11 cellular contexts compared by ENCODE assay signal in the genomic region with DNA sequence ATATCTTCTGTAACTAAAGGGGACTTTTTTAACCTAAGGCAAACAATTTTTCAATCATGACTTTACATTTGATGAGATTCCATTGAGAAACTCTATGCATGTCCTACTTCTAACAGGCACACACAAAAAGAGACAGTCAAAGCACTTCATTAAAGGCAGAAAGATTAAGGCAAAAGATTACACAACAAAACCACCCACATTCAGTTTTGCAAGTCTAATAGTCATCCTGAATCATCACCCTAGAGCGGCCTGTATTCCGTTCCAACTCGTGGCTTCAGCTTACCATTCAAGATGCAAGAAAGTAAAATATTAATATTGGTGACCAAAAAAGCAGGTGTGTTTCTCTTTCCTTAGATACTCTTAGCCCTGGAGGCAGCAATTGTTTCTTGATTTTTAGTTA.
DNase-seq lines count a peak whose midpoint lies in the region; ATAC-seq and TF ChIP-seq lines count a peak whose summit lies in the region.
"Had no signal": no experiment of that assay in that cellular context is flagged by ENCODE, and none has a peak within 500 bp of the region (broad histone marks: within the 10 kb centered on the region; RNA-seq: fewer than 3 reads in every experiment).

No MANE protein-coding gene starts in this region.

- H3K4me3 ChIP-seq in fibroblast of lung (replicated peaks in 1 of 4; ENCODE audit: control extremely low read depth in 1 of 4, insufficient read depth in 1 of 4, low read depth in 3 of 4, low read length in 4 of 4) (no peak overlapping the region), suprapubic skin (no peak overlapping the region)

- H2AFZ ChIP-seq in fibroblast of lung (ENCODE audit: low read length): no peak overlapping the region

- H3K36me3 ChIP-seq in fibroblast of lung (ENCODE audit: control insufficient read depth, insufficient read depth, low read length): no peaks in the 10 kb centered on the region
- H3K36me3 ChIP-seq in suprapubic skin: no peaks in the 10 kb centered on the region

- no peaks in the 10 kb centered on the region for H3K9me3 ChIP-seq in fibroblast of lung (ENCODE audit: control insufficient read depth, insufficient read depth, low read depth, low read length)
- no peaks in the 10 kb centered on the region for H3K9me3 ChIP-seq in suprapubic skin

- H3K27ac Mint-ChIP-seq in glutamatergic neuron (ENCODE audit: unreplicated experiment): no peak overlapping the region
- H3K27ac Mint-ChIP-seq: activated naive CD4-positive, alpha-beta T cell treated with anti-CD3 and anti-CD28 coated beads for 36 hours had no signal

- H3K36me3 Mint-ChIP-seq in glutamatergic neuron (ENCODE audit: unreplicated experiment): no peaks in the 10 kb centered on the region

- H3K4me2 ChIP-seq in fibroblast of lung (ENCODE audit: extremely low read depth, insufficient read depth, low read length): no peak overlapping the region

- no peaks in the 10 kb centered on the region for H3K4me1 Mint-ChIP-seq in glutamatergic neuron (ENCODE audit: low read depth, unreplicated experiment)

- no peak for TF ChIP-seq POLR2A in suprapubic skin (IDR thresholded peaks at IDR 0.05)

- no peaks in the 10 kb centered on the region for H4K20me1 ChIP-seq in fibroblast of lung (ENCODE audit: control insufficient read depth, extremely low read depth, insufficient read depth, low read length)

- DNase-seq in stimulated activated CD4-positive, alpha-beta T cell treated with anti-CD3 and anti-CD28 coated beads, Interleukin-15, amount 100 ng/mL, for 24 hours: peak; percentile 8
- no peak for DNase-seq in stimulated activated CD4-positive, alpha-beta T cell treated with anti-CD3 and anti-CD28 coated beads, Interleukin-4, amount 100 ng/mL, for 24 hours
- DNase-seq in RKO (ENCODE audit: low spot score) (peak; percentile 81), fibroblast of lung (ENCODE audit: low read depth in 2 of 2) (peak; percentile 91 to 95), suprapubic skin (ENCODE audit: low spot score in 2 of 2) (no peak), glutamatergic neuron (no peak), NCI-H1048 (lab: John Stamatoyannopoulos, UW) (no peak)
- DNase-seq: activated naive CD4-positive, alpha-beta T cell treated with anti-CD3 and anti-CD28 coated beads for 36 hours; NCI-H2227 treated with DMSO at 0.1 percent for 48 hours had no signal

- no peak for TF ChIP-seq CTCF in fibroblast of lung (conservative IDR thresholded peaks at IDR 0.05 in 1 of 2, IDR thresholded peaks at IDR 0.05 in 1 of 2; ENCODE audit: low read depth in 1 of 2, low read length in 2 of 2)
- no peak for TF ChIP-seq CTCF in suprapubic skin (IDR thresholded peaks at IDR 0.05)
- TF ChIP-seq CTCF in glutamatergic neuron (IDR thresholded peaks at IDR 0.05; ENCODE audit: partially characterized antibody, unreplicated experiment): no peak

- no peak for ATAC-seq in GM18873 (IDR thresholded peaks at IDR 0.05; ENCODE audit: low FRiP score, unreplicated experiment)

- H3K79me2 ChIP-seq in fibroblast of lung (ENCODE audit: control insufficient read depth, insufficient read depth, low read length): no peaks in the 10 kb centered on the region

- no peak overlapping the region for H3K4me3 Mint-ChIP-seq in glutamatergic neuron (ENCODE audit: unreplicated experiment)
- H3K4me3 Mint-ChIP-seq: activated naive CD4-positive, alpha-beta T cell treated with anti-CD3 and anti-CD28 coated beads for 36 hours had no signal

- H3K27me3 ChIP-seq in fibroblast of lung (ENCODE audit: control insufficient read depth, insufficient read depth, low read length) (no peaks in the 10 kb centered on the region), suprapubic skin (no peaks in the 10 kb centered on the region)

- no peak for TF ChIP-seq EP300 in suprapubic skin (IDR thresholded peaks at IDR 0.05)

- WGBS in suprapubic skin: 42% methylated on average over 3 of the region's 3 CpGs

- peaks cover 5% of the 10 kb centered on the region for H3K4me1 ChIP-seq in fibroblast of lung (ENCODE audit: control insufficient read depth, extremely low read depth, insufficient read depth, low read length)
- peaks cover 11% of the 10 kb centered on the region for H3K4me1 ChIP-seq in suprapubic skin

- H3K9me3 Mint-ChIP-seq in glutamatergic neuron (ENCODE audit: unreplicated experiment): no peaks in the 10 kb centered on the region
- H3K9me3 Mint-ChIP-seq: activated naive CD4-positive, alpha-beta T cell treated with anti-CD3 and anti-CD28 coated beads for 36 hours had no signal

- H3K27ac ChIP-seq in fibroblast of lung (ENCODE audit: insufficient read depth, low read length) (peak overlapping the region; percentile 44), suprapubic skin (peak overlapping the region; percentile 39)
- H3K27ac ChIP-seq: C4-2B had no signal

- H3K27me3 Mint-ChIP-seq in glutamatergic neuron (ENCODE audit: unreplicated experiment): no peaks in the 10 kb centered on the region

- no peak overlapping the region for H3K9ac ChIP-seq in fibroblast of lung (ENCODE audit: insufficient read depth, low read length)

Comparison
In these comparisons a context has a peak if more than half of its experiments do, and no peak if none do; other contexts are left out.
1. DNase-seq: peak in stimulated activated CD4-positive, alpha-beta T cell treated with anti-CD3 and anti-CD28 coated beads, Interleukin-15, amount 100 ng/mL, for 24 hours (single experiment), RKO (single experiment) and fibroblast of lung (2 of 2); none in stimulated activated CD4-positive, alpha-beta T cell treated with anti-CD3 and anti-CD28 coated beads, Interleukin-4, amount 100 ng/mL, for 24 hours (single experiment), suprapubic skin (0 of 2), glutamatergic neuron (single experiment) and NCI-H1048 (single experiment).